ENCODE assay signal across 1 cellular context in the genomic region with DNA sequence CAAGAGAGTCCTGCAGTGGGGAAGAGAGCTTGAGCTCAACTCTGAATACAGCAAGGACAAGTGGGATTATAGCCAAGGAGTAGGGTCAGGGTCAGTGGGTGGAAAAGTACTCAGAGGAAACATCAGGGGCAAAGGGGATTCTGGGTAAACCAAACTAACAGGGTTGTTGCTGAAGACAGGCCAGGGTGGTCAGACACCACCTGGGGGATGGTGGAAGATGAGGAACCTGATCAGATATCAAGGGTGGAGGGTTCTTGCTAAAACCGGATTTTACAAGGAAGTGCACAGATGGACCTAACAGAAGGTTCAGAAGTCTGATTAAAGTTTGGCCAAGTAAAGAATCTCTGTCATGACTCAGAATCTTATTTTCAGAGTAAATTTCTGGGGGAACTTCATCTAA.
TF ChIP-seq lines count a peak whose summit lies in the region.

No MANE protein-coding gene starts in this region.

TF ChIP-seq in K562, 482 proteins besides CTCF, POLR2A, EP300 and RAD21:
- TF ChIP-seq JUND (IDR thresholded peaks at IDR 0.05; ENCODE audit: borderline replicate concordance, low read depth, low read length) (no peak), JUND (tag; IDR thresholded peaks at IDR 0.05; ENCODE audit: borderline replicate concordance, low read depth, low read length) (no peak), PRMT5 (CRISPR knock-in tag; IDR thresholded peaks at IDR 0.05) (no peak), HOXB6 (CRISPR knock-in tag; IDR thresholded peaks at IDR 0.05; ENCODE audit: borderline replicate concordance) (no peak), CBX8 (IDR thresholded peaks at IDR 0.05; ENCODE audit: borderline replicate concordance, extremely low read depth, low read depth, low read length, poor library complexity, severe bottlenecking) (no peak), NFYB (IDR thresholded peaks at IDR 0.05; ENCODE audit: extremely low read depth, insufficient read length) (no peak), TEAD2 (tag; IDR thresholded peaks at IDR 0.05) (no peak), BRF1 (IDR thresholded peaks at IDR 0.05; ENCODE audit: borderline replicate concordance, extremely low read depth, insufficient read length) (no peak), HCFC1 (IDR thresholded peaks at IDR 0.05; ENCODE audit: low read depth, low read length) (no peak), RBM17 (IDR thresholded peaks at IDR 0.05; ENCODE audit: borderline replicate concordance, low read depth, low read length) (no peak), NRF1 (conservative IDR thresholded peaks at IDR 0.05 in 1 of 2, IDR thresholded peaks at IDR 0.05 in 1 of 2) (no peak), FUS (optimal IDR thresholded peaks at IDR 0.05; ENCODE audit: low read depth, low read length) (no peak), CHD4 (IDR thresholded peaks at IDR 0.05; ENCODE audit: insufficient read depth, insufficient replicate concordance, low read depth, low read length, poor library complexity, severe bottlenecking) (no peak), SP1 (CRISPR knock-in tag; IDR thresholded peaks at IDR 0.05) (no peak), SMAD2 (IDR thresholded peaks at IDR 0.05; ENCODE audit: low read depth, low read length) (no peak), ZNF644 (tag; IDR thresholded peaks at IDR 0.05; ENCODE audit: low read depth) (no peak), SAFB (IDR thresholded peaks at IDR 0.05; ENCODE audit: borderline replicate concordance, low read depth, low read length) (no peak)
- TF ChIP-seq, protein P1, sequence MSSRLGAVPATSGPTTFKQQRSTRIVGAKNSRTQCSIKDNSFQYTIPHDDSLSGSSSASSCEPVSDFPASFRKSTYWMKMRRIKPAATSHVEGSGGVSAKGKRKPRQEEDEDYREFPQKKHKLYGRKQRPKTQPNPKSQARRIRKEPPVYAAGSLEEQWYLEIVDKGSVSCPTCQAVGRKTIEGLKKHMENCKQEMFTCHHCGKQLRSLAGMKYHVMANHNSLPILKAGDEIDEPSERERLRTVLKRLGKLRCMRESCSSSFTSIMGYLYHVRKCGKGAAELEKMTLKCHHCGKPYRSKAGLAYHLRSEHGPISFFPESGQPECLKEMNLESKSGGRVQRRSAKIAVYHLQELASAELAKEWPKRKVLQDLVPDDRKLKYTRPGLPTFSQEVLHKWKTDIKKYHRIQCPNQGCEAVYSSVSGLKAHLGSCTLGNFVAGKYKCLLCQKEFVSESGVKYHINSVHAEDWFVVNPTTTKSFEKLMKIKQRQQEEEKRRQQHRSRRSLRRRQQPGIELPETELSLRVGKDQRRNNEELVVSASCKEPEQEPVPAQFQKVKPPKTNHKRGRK (tag; IDR thresholded peaks at IDR 0.05), result no peak
